ENCODE assay signal across 21 cellular contexts in genomic region chr7:77897004-77897547, GRCh38.
A peak's percentile ranks its signal among the peaks of the same experiment; 100 is the strongest.
DNase-seq lines count a peak whose midpoint lies in the region; ATAC-seq, FAIRE-seq and TF ChIP-seq lines count a peak whose summit lies in the region.
"Had no signal": no experiment of that assay in that cellular context is flagged by ENCODE, and none has a peak within 500 bp of the region (broad histone marks: within the 10 kb centered on the region; RNA-seq: fewer than 3 reads in every experiment).

No MANE protein-coding gene starts in this region.

- H3K27ac ChIP-seq in kidney (ENCODE audit: low read depth in 2 of 2, low read length in 2 of 2): no peak overlapping the region
- H3K27ac ChIP-seq: A549, HL-60 had no signal

- H3K4me1 ChIP-seq in kidney (ENCODE audit: control insufficient read depth in 1 of 2, insufficient read depth in 1 of 2, low read depth in 1 of 2, low read length in 2 of 2): no peaks in the 10 kb centered on the region
- H3K4me1 ChIP-seq: A549 had no signal

- H3K27me3 Mint-ChIP-seq in activated T-helper 17 cell treated with anti-CD3 and anti-CD28 coated beads, Interleukin-2, amount 50 U/mL, for 72 hours: no peaks in the 10 kb centered on the region

- H3K4me3 ChIP-seq in kidney (ENCODE audit: low read length in 2 of 2): no peak overlapping the region
- H3K4me3 ChIP-seq: A549, GM23338, HAP-1 had no signal

- H3K9me3 Mint-ChIP-seq in activated T-helper 17 cell treated with anti-CD3 and anti-CD28 coated beads, Interleukin-2, amount 50 U/mL, for 72 hours: no peaks in the 10 kb centered on the region
- H3K9me3 Mint-ChIP-seq: GM23338 had no signal

- H3K4me1 Mint-ChIP-seq in activated T-helper 17 cell treated with anti-CD3 and anti-CD28 coated beads, Interleukin-2, amount 50 U/mL, for 72 hours: peaks cover 4% of the 10 kb centered on the region
- H3K4me1 Mint-ChIP-seq: GM23338 had no signal

- intact Hi-C loops in kidney (cut with DNase I): no loop called here

- H3K36me3 ChIP-seq in kidney (ENCODE audit: control insufficient read depth in 1 of 2, insufficient read depth in 2 of 2, low read length in 2 of 2): peaks cover 0 to under 1% of the 10 kb centered on the region in 2 donors
- H3K36me3 ChIP-seq: BE2C, HAP-1 had no signal

- ATAC-seq in activated T-helper 17 cell treated with anti-CD3 and anti-CD28 coated beads, Interleukin-2, amount 50 U/mL, for 72 hours (replicated peaks): peak; percentile 51
- no peak for ATAC-seq in HG02759 (IDR thresholded peaks at IDR 0.05; ENCODE audit: unreplicated experiment)
- ATAC-seq: A549, GM23338, HepG2, Right ventricle myocardium inferior had no signal

- DNase-seq in GM20000 (ENCODE audit: low spot score) (peak; percentile 22), kidney (no peak), medulla oblongata (ENCODE audit: extremely low spot score) (no peak), AG20443 (ENCODE audit: low spot score) (no peak)
- DNase-seq in stimulated activated CD4-positive, alpha-beta T cell treated with anti-CD3 and anti-CD28 coated beads, Interleukin-2, amount 100 ng/mL, for 48 hours: no peak
- DNase-seq: BE2C, KBM-7, NCI-H1105, NCI-H2029 treated with DMSO at 0.1 percent for 48 hours, NCI-H2171 treated with DMSO at 0.1 percent for 48 hours, NCI-H524 treated with DMSO at 0.1 percent for 48 hours, NCI-H82 had no signal

- no peak overlapping the region for H3K27ac Mint-ChIP-seq in activated T-helper 17 cell treated with anti-CD3 and anti-CD28 coated beads, Interleukin-2, amount 50 U/mL, for 72 hours
- H3K27ac Mint-ChIP-seq: GM23338 had no signal

- H3K4me3 Mint-ChIP-seq in activated T-helper 17 cell treated with anti-CD3 and anti-CD28 coated beads, Interleukin-2, amount 50 U/mL, for 72 hours: no peak overlapping the region
- H3K4me3 Mint-ChIP-seq: GM23338 had no signal

- no peak overlapping the region for H3K9ac ChIP-seq in kidney (ENCODE audit: low read length in 2 of 2)

- no peak for TF ChIP-seq CTCF in GM20000 (IDR thresholded peaks at IDR 0.05; ENCODE audit: extremely low read depth, missing control alignments)
- TF ChIP-seq CTCF in kidney (IDR thresholded peaks at IDR 0.05; ENCODE audit: borderline replicate concordance, extremely low read depth, insufficient read depth): no peak

- FAIRE-seq in G401.6 (lab: Jason Lieb, UNC): peak; percentile 91
- peak; percentile 8 for FAIRE-seq in kidney (lab: Jason Lieb, UNC)
- FAIRE-seq: A549 had no signal

- peaks cover 31% of the 10 kb centered on the region for H3K36me3 Mint-ChIP-seq in activated T-helper 17 cell treated with anti-CD3 and anti-CD28 coated beads, Interleukin-2, amount 50 U/mL, for 72 hours (ENCODE audit: low read depth)

- H3K9me3 ChIP-seq in kidney (ENCODE audit: control insufficient read depth in 1 of 2, low read length in 2 of 2): no peaks in the 10 kb centered on the region
- H3K9me3 ChIP-seq: A549, BE2C, HAP-1 had no signal
